ENCODE assay signal across 1 cellular context in the genomic region with DNA sequence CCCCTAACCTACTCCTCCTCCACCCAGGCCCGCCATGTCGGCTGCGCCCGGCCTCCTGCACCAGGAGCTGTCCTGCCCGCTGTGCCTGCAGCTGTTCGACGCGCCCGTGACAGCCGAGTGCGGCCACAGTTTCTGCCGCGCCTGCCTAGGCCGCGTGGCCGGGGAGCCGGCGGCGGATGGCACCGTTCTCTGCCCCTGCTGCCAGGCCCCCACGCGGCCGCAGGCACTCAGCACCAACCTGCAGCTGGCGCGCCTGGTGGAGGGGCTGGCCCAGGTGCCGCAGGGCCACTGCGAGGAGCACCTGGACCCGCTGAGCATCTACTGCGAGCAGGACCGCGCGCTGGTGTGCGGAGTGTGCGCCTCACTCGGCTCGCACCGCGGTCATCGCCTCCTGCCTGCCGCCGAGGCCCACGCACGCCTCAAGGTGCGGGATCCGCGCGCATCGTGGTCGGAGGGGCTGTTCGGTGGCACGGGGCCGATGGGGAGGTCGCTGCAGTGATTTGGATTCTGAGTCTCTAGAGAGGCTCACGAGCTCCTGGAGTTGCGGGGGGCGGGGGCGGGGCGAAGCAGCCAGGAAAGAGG.
TF ChIP-seq lines count a peak whose summit lies in the region.

No MANE protein-coding gene starts in this region.

TF ChIP-seq in K562, 482 proteins besides CTCF, POLR2A, EP300 and RAD21 (continued from another document):
- TF ChIP-seq GATA2 (CRISPR knock-in tag; IDR thresholded peaks at IDR 0.05) (0 out of 2 replicates have a peak, but pooled peaks have one; percentile 13), KLF1 (tag; IDR thresholded peaks at IDR 0.05) (no peak), XRCC4 (IDR thresholded peaks at IDR 0.05; ENCODE audit: extremely low read depth, insufficient read depth, insufficient read length) (no peak), BRD4 (IDR thresholded peaks at IDR 0.05) (no peak), CBFB (CRISPR knock-in tag; IDR thresholded peaks at IDR 0.05) (no peak), ZNF124 (CRISPR knock-in tag; IDR thresholded peaks at IDR 0.05) (no peak)
TF ChIP-seq in K562: peak in this region for 15.
